32 cellular contexts compared by ENCODE assay signal in genomic region chr6:82690283-82690682, GRCh38.
"Had no signal": no experiment of that assay in that cellular context is flagged by ENCODE, and none has a peak within 500 bp of the region (broad histone marks: within the 10 kb centered on the region; RNA-seq: fewer than 3 reads in every experiment).

No MANE protein-coding gene starts in this region.

- H3K27me3 ChIP-seq: adrenal gland, body of pancreas, brain microvascular endothelial cell, breast epithelium had no signal

- DNase-seq: activated B cell treated with CpG ODN at 0.5 μM for 24 hours; activated CD4-positive, alpha-beta memory T cell treated with anti-CD3 and anti-CD28 coated beads for 36 hours; activated CD4-positive, alpha-beta T cell treated with anti-CD3 and anti-CD28 coated beads for 4 hours; activated CD4-positive, alpha-beta T cell treated with anti-CD3 and anti-CD28 coated beads, Interleukin-2, amount 10 ng/mL, durations not matched to agents 24 days and 14 days; activated CD4-positive, alpha-beta T cell treated with anti-CD3 and anti-CD28 coated beads, Interleukin-2, amount 50 U/mL, for 1 hour; activated CD4-positive, alpha-beta T cell treated with anti-CD3 and anti-CD28 coated beads, Interleukin-2, amount 50 U/mL, for 4 hours; activated CD4-positive, CD25-positive, alpha-beta regulatory T cell treated with anti-CD3 and anti-CD28 coated beads, Interleukin-2, amount 50 U/mL, for 72 hours; activated CD8-positive, alpha-beta memory T cell treated with anti-CD3 and anti-CD28 coated beads, Interleukin-2, amount 50 U/mL, for 4 hours; activated CD8-positive, alpha-beta T cell treated with anti-CD3 and anti-CD28 coated beads for 36 hours; activated effector memory CD4-positive, alpha-beta T cell treated with anti-CD3 and anti-CD28 coated beads, Interleukin-2, amount 50 U/mL, for 16 hours; activated gamma-delta T cell treated with Interleukin-2 at 50 U/mL for 16 hours; activated naive CD4-positive, alpha-beta T cell; activated naive CD4-positive, alpha-beta T cell treated with anti-CD3 and anti-CD28 coated beads for 36 hours; activated naive CD4-positive, alpha-beta T cell treated with anti-CD3 and anti-CD28 coated beads, Interleukin-2, amount 50 U/mL, for 16 hours; activated naive CD8-positive, alpha-beta T cell treated with anti-CD3 and anti-CD28 coated beads for 36 hours; activated T-cell treated with anti-CD3 and anti-CD28 coated beads for 4 hours; activated T-cell treated with anti-CD3 and anti-CD28 coated beads, Interleukin-2, amount 50 U/mL, for 1 hour; activated T-cell treated with anti-CD3 and anti-CD28 coated beads, Interleukin-2, amount 50 U/mL, for 4 hours; activated T-cell treated with anti-CD3 and anti-CD28 coated beads, Interleukin-2, amount 50 U/mL, for 72 hours; adrenal gland; amniotic stem cell; aorta; body of pancreas; brain microvascular endothelial cell; central memory CD4-positive, alpha-beta T cell; T-helper 1 cell; T-helper 2 cell; T-helper 9 cell had no signal

- H3K9me3 ChIP-seq: adrenal gland, body of pancreas, breast epithelium had no signal

- H3K4me1 ChIP-seq: adrenal gland, body of pancreas, breast epithelium had no signal

- ATAC-seq: activated CD8-positive, alpha-beta T cell treated with anti-CD3 and anti-CD28 coated beads for 36 hours; activated naive CD4-positive, alpha-beta T cell treated with anti-CD3 and anti-CD28 coated beads, Interleukin-2, amount 50 U/mL, for 72 hours; activated T-cell treated with anti-CD3 and anti-CD28 coated beads, Interleukin-2, amount 50 U/mL, for 4 hours; activated T-cell treated with anti-CD3 and anti-CD28 coated beads, Interleukin-2, amount 50 U/mL, for 72 hours; activated T-helper 17 cell treated with anti-CD3 and anti-CD28 coated beads, Interleukin-2, amount 50 U/mL, for 72 hours; body of pancreas had no signal

- H3K27ac ChIP-seq: adrenal gland, body of pancreas, brain microvascular endothelial cell, breast epithelium, VCaP had no signal

- H3K4me3 ChIP-seq: adrenal gland, body of pancreas, breast epithelium had no signal

- H3K36me3 ChIP-seq: adrenal gland, brain microvascular endothelial cell, breast epithelium had no signal
